In genomic region chr2:45610281-45611019, GRCh38 we compare ENCODE assay signal across 8 cellular contexts. TPM values are rescaled to one million over a fixed set of nuclear protein-coding genes. Genes with fewer than 3 reads are reported as not detected.
DNase-seq lines count a peak whose midpoint lies in the region; ATAC-seq and TF ChIP-seq lines count a peak whose summit lies in the region.

No MANE protein-coding gene starts in this region.

- POLR2A ChIA-PET in T-cell (lab: Charles Lee), result interaction anchor here in 1 of 2 donors (0.7 kb wide), 2 partner anchors 23 to 43 kb away, joined by 3 read pairs; no protein-coding TSS in a partner anchor

- peak overlapping the region; percentile 96 to 98 (median 97) for H3K4me3 Mint-ChIP-seq in T-cell

- H3K9me3 Mint-ChIP-seq in T-cell, result no peaks in the 10 kb centered on the region

- no peaks in the 10 kb centered on the region for H3K36me3 Mint-ChIP-seq in T-cell

- H3K27me3 ChIP-seq in rectal smooth muscle tissue (ENCODE audit: control insufficient read depth, insufficient read depth, low read length), result no peaks in the 10 kb centered on the region

- H3K4me1 ChIP-seq in rectal smooth muscle tissue (ENCODE audit: control insufficient read depth, insufficient read depth, low read length), result no peaks in the 10 kb centered on the region

- CTCF ChIA-PET in T-cell (lab: Charles Lee), result interaction anchor here (0.6 to 1.6 kb wide), 5 partner anchors 26 to 628 kb away, joined by 3 to 5 read pairs (median 4); no protein-coding TSS in a partner anchor

- H3K9ac ChIP-seq in rectal smooth muscle tissue (ENCODE audit: low read length), result peak overlapping the region; percentile 67

- peak overlapping the region; percentile 52 for H3K27ac ChIP-seq in angular gyrus (ENCODE audit: low read depth, low read length)
- peak overlapping the region; percentile 77 for H3K27ac ChIP-seq in rectal smooth muscle tissue (ENCODE audit: low read depth, low read length)

- DNase-seq in GM12865 (ENCODE audit: low read depth) (peak; percentile 48), NCI-H1048 (lab: John Stamatoyannopoulos, UW) (peak; percentile 33), T-cell (peak in 30 of 34 experiments; percentile 3 to 56 (median 26)), hepatic stellate cell (ENCODE audit: low spot score) (peak; percentile 35)
- no peak for DNase-seq in central memory CD4-positive, alpha-beta T cell

- H3K4me3 ChIP-seq in GM12865 (ENCODE audit: low read depth, low read length), result peak overlapping the region; percentile 98
- H3K4me3 ChIP-seq in rectal smooth muscle tissue (ENCODE audit: low read length), result peak overlapping the region; percentile 94

- TF ChIP-seq CTCF in GM12865 (IDR thresholded peaks at IDR 0.05; ENCODE audit: insufficient read depth, low read depth, low read length, missing control alignments), result no peak

- peaks cover 24 to 32% (median 26%) of the 10 kb centered on the region in 3 donors for H3K4me1 Mint-ChIP-seq in T-cell

- no peaks in the 10 kb centered on the region for H3K27me3 Mint-ChIP-seq in T-cell

- H3K36me3 ChIP-seq in rectal smooth muscle tissue (ENCODE audit: control insufficient read depth, insufficient read depth, low read length), result no peaks in the 10 kb centered on the region

- ATAC-seq in HG02678 (IDR thresholded peaks at IDR 0.05; ENCODE audit: unreplicated experiment) (peak; percentile 37), T-cell (replicated peaks in 1 of 4) (peak; percentile 57 to 72 (median 59))

- H3K27ac Mint-ChIP-seq in T-cell, result peak overlapping the region; percentile 93 to 96

RNA-seq across cellular contexts. Expression of gene SRBD1, which starts 0.6 kb away (rescaled TPM):
- 10 to 100 TPM; 16.1 to 22.8 (median 20.7) TPM for total RNA-seq in T-cell

RNA-seq across cellular contexts. Expression of gene PRKCE, which starts 41.0 kb away (rescaled TPM):
- 10 to 100 TPM; 16.5 to 29.8 (median 23.4) TPM for total RNA-seq in T-cell
